In genomic region chr4:153733751-153734448, GRCh38 we compare ENCODE assay signal across 1 cellular context.
TF ChIP-seq lines count a peak whose summit lies in the region.

No MANE protein-coding gene starts in this region.

TF ChIP-seq in GM12878, 131 proteins besides CTCF, POLR2A, EP300 and RAD21:
- TF ChIP-seq CBFB (IDR thresholded peaks at IDR 0.05; ENCODE audit: low read depth) (0 out of 2 replicates have a peak, but pooled peaks have one; percentile 39), NFIC (IDR thresholded peaks at IDR 0.05; ENCODE audit: low read depth, low read length) (peak; percentile 30; the same call in 1 of the 2 replicates), JUND (IDR thresholded peaks at IDR 0.05; ENCODE audit: low read depth, low read length) (no peak), IKZF2 (IDR thresholded peaks at IDR 0.05) (peak; percentile 41 to 60; a peak in 3 of 4 replicates), JUNB (IDR thresholded peaks at IDR 0.05) (peak; percentile 59), LARP7 (IDR thresholded peaks at IDR 0.05) (no peak), RUNX3 (IDR thresholded peaks at IDR 0.05; ENCODE audit: low read length) (peak; percentile 84)
- TF ChIP-seq, protein P1, sequence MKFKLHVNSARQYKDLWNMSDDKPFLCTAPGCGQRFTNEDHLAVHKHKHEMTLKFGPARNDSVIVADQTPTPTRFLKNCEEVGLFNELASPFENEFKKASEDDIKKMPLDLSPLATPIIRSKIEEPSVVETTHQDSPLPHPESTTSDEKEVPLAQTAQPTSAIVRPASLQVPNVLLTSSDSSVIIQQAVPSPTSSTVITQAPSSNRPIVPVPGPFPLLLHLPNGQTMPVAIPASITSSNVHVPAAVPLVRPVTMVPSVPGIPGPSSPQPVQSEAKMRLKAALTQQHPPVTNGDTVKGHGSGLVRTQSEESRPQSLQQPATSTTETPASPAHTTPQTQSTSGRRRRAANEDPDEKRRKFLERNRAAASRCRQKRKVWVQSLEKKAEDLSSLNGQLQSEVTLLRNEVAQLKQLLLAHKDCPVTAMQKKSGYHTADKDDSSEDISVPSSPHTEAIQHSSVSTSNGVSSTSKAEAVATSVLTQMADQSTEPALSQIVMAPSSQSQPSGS (IDR thresholded peaks at IDR 0.05; ENCODE audit: low read length): 0 out of 2 replicates have a peak, but pooled peaks have one; percentile 34
